Comparison of ENCODE assay signal across 8 cellular contexts in the genomic region with DNA sequence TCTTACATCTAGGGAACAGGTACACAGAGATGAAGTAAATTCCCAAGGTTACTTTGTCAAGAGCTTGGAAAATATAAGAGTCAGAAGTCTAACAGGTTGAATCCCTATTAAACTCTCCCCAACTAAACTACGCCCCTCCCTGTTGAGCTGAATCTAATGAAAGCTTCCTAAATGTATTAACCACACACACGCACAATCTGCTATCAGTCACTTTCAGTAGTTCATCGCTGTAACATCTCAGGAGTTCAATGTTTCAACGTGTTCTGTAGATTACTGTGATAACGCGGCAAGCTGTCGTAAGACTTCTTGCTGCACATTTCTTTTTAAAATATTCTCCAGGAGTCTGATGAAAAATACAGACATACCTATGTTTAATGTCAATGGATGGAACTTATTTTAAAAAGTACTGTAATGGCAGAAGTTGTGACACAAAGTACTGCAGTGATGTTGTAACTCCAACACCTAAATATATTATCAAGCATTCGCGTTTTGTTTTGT. TPM values are rescaled to one million over a fixed set of nuclear protein-coding genes. Genes with fewer than 3 reads are reported as not detected.
DNase-seq lines count a peak whose midpoint lies in the region; ATAC-seq and TF ChIP-seq lines count a peak whose summit lies in the region.

No MANE protein-coding gene starts in this region.

- peaks cover 18 to 42% (median 29%) of the 10 kb centered on the region in 4 donors for H3K4me1 Mint-ChIP-seq in CD4-positive, alpha-beta memory T cell
- H3K4me1 Mint-ChIP-seq in activated T-helper 17 cell treated with anti-CD3 and anti-CD28 coated beads, Interleukin-2, amount 50 U/mL, for 72 hours, result peaks cover 17% of the 10 kb centered on the region

- H3K9ac ChIP-seq in HUES48 (ENCODE audit: low read depth, low read length), result peak overlapping the region; percentile 41

- peak; percentile 13 for ATAC-seq in activated T-helper 17 cell treated with anti-CD3 and anti-CD28 coated beads, Interleukin-2, amount 50 U/mL, for 72 hours (replicated peaks)
- peak; percentile 9 for ATAC-seq in left lobe of liver
- no peak for ATAC-seq in GM18505 (IDR thresholded peaks at IDR 0.05; ENCODE audit: unreplicated experiment)

- peak overlapping the region; percentile 53 to 79 for H3K4me3 ChIP-seq in CD4-positive, alpha-beta memory T cell (ENCODE audit: low read length in 2 of 2)
- peak overlapping the region; percentile 53 for H3K4me3 ChIP-seq in HUES48 (ENCODE audit: low read depth, low read length)
- peak overlapping the region; percentile 32 to 97 (median 88) for H3K4me3 ChIP-seq in tibial nerve

- 60 to 61% methylated on average over 9 of the region's 9 CpGs for WGBS in tibial nerve, 2 donors

- H3K9me3 ChIP-seq in CD4-positive, alpha-beta memory T cell (ENCODE audit: control insufficient read depth in 1 of 2, low read length in 2 of 2), result no peaks in the 10 kb centered on the region
- H3K9me3 ChIP-seq in HUES48 (ENCODE audit: control insufficient read depth, insufficient read depth, low read length) (no peaks in the 10 kb centered on the region), tibial nerve (no peaks in the 10 kb centered on the region)

- H3K36me3 ChIP-seq in CD4-positive, alpha-beta memory T cell (ENCODE audit: insufficient read depth, low read length), result peaks cover 7% of the 10 kb centered on the region
- H3K36me3 ChIP-seq in HUES48 (ENCODE audit: control insufficient read depth, insufficient read depth, low read length), result peaks cover 28% of the 10 kb centered on the region
- peaks cover 0 to 8% (median 0%) of the 10 kb centered on the region in 3 donors for H3K36me3 ChIP-seq in tibial nerve

- H3K36me3 Mint-ChIP-seq in CD4-positive, alpha-beta memory T cell, result peaks cover 7 to 35% of the 10 kb centered on the region in 2 donors
- H3K36me3 Mint-ChIP-seq in activated T-helper 17 cell treated with anti-CD3 and anti-CD28 coated beads, Interleukin-2, amount 50 U/mL, for 72 hours (ENCODE audit: low read depth), result peaks cover 48% of the 10 kb centered on the region

- H3K4me3 Mint-ChIP-seq in CD4-positive, alpha-beta memory T cell, result peak overlapping the region; percentile 90 to 98 (median 96)
- peak overlapping the region; percentile 93 for H3K4me3 Mint-ChIP-seq in activated T-helper 17 cell treated with anti-CD3 and anti-CD28 coated beads, Interleukin-2, amount 50 U/mL, for 72 hours

- H3K4me1 ChIP-seq in CD4-positive, alpha-beta memory T cell (ENCODE audit: insufficient read depth, low read length), result peaks cover 34% of the 10 kb centered on the region
- H3K4me1 ChIP-seq in HUES48 (ENCODE audit: control insufficient read depth, insufficient read depth, low read length) (peaks cover 3% of the 10 kb centered on the region; the same call in 1 of the 2 replicates), tibial nerve (peaks cover 4 to 23% (median 13%) of the 10 kb centered on the region in 4 donors)

- intact Hi-C loops in CD4-positive, alpha-beta memory T cell (cut with micrococcal nuclease), result loop anchor here (1.0 to 5.0 kb wide), 5 partner anchors 26 to 1674 kb away; partner anchors contain the start of genes APAF1, DEPDC4, SCYL2 and TMPO

- H3K9me3 Mint-ChIP-seq in CD4-positive, alpha-beta memory T cell, result peaks cover 0 to 2% (median 0%) of the 10 kb centered on the region in 8 donors
- no peaks in the 10 kb centered on the region for H3K9me3 Mint-ChIP-seq in activated T-helper 17 cell treated with anti-CD3 and anti-CD28 coated beads, Interleukin-2, amount 50 U/mL, for 72 hours

- peak overlapping the region; percentile 91 to 99 (median 98) for H3K27ac Mint-ChIP-seq in CD4-positive, alpha-beta memory T cell
- peak overlapping the region; percentile 96 for H3K27ac Mint-ChIP-seq in activated T-helper 17 cell treated with anti-CD3 and anti-CD28 coated beads, Interleukin-2, amount 50 U/mL, for 72 hours

- TF ChIP-seq POLR2A in tibial nerve (IDR thresholded peaks at IDR 0.05) (no peak), GM18505 (IDR thresholded peaks at IDR 0.05; ENCODE audit: borderline replicate concordance, extremely low read depth, insufficient read depth, insufficient read length) (no peak)

- POLR2A ChIA-PET in CD4-positive, alpha-beta memory T cell (lab: Charles Lee; ENCODE audit: partially characterized antibody), result interaction anchor here (0.9 to 5.4 kb wide), 19 partner anchors 9 to 1675 kb away, joined by 3 to 74 read pairs (median 7); partner anchors contain the start of genes APAF1, IKBIP and TMPO

- no peak for TF ChIP-seq EP300 in tibial nerve (IDR thresholded peaks at IDR 0.05)

- no peaks in the 10 kb centered on the region for H3K27me3 ChIP-seq in CD4-positive, alpha-beta memory T cell (ENCODE audit: insufficient read depth, low read length)
- H3K27me3 ChIP-seq in HUES48 (ENCODE audit: control insufficient read depth, insufficient read depth, low read length) (no peaks in the 10 kb centered on the region), tibial nerve (no peaks in the 10 kb centered on the region)

- no peak for TF ChIP-seq CTCF in tibial nerve (IDR thresholded peaks at IDR 0.05)

- H3K27ac ChIP-seq in CD4-positive, alpha-beta memory T cell (ENCODE audit: low read depth, low read length), result peak overlapping the region; percentile 94
- peak overlapping the region; percentile 77 for H3K27ac ChIP-seq in HUES48 (ENCODE audit: low read depth, low read length)
- H3K27ac ChIP-seq in tibial nerve, result peak overlapping the region; percentile 97 to 98 (median 98)

- CTCF ChIA-PET in CD4-positive, alpha-beta memory T cell (lab: Charles Lee; ENCODE audit: partially characterized antibody), result interaction anchor here (0.7 to 8.2 kb wide), 9 partner anchors 11 to 77 kb away, joined by 3 to 51 read pairs (median 3); partner anchors contain the start of genes IKBIP and TMPO

- peak in 1 of 5 donors; percentile 47 for DNase-seq in CD4-positive, alpha-beta memory T cell
- DNase-seq in left lobe of liver (ENCODE audit: low spot score) (no peak), tibial nerve (ENCODE audit: low spot score in 2 of 2) (no peak), SKM-1 treated with dmso at 0.1 percent for 144 hours (lab: John Stamatoyannopoulos, UW; ENCODE audit: unreplicated experiment) (no peak)
- no peak for DNase-seq in stimulated activated CD4-positive, alpha-beta T cell treated with anti-CD3 and anti-CD28 coated beads, Interleukin-12 subunit alpha, Interleukin-12 subunit beta, amount 100 ng/mL, for 4 hours

- H3K27me3 Mint-ChIP-seq in CD4-positive, alpha-beta memory T cell, result no peaks in the 10 kb centered on the region
- no peaks in the 10 kb centered on the region for H3K27me3 Mint-ChIP-seq in activated T-helper 17 cell treated with anti-CD3 and anti-CD28 coated beads, Interleukin-2, amount 50 U/mL, for 72 hours

RNA-seq across cellular contexts. Expression of gene SLC25A3, which starts 0.6 kb away (rescaled TPM):
- total RNA-seq in CD4-positive, alpha-beta memory T cell, result 100 to 1,000 TPM; 213 to 227 TPM
- 100 to 1,000 TPM; 297 to 304 TPM for polyA plus RNA-seq in CD4-positive, alpha-beta memory T cell
- 100 to 1,000 TPM; 367 to 563 TPM for total RNA-seq in activated T-helper 17 cell treated with anti-CD3 and anti-CD28 coated beads, Interleukin-2, amount 50 U/mL, for 72 hours
- 286 TPM for total RNA-seq in left lobe of liver
- total RNA-seq in tibial nerve, result 100 to 1,000 TPM; 271 to 309 (median 298) TPM

RNA-seq across cellular contexts. Expression of gene IKBIP, which starts 51.7 kb away (rescaled TPM):
- 1 to 10 TPM; 7.7 to 8.2 TPM for total RNA-seq in CD4-positive, alpha-beta memory T cell
- 1 to 10 TPM; 6.5 to 7.4 TPM for polyA plus RNA-seq in CD4-positive, alpha-beta memory T cell
- total RNA-seq in activated T-helper 17 cell treated with anti-CD3 and anti-CD28 coated beads, Interleukin-2, amount 50 U/mL, for 72 hours, result 10 to 100 TPM; 28.6 to 36.5 TPM
- total RNA-seq in left lobe of liver (2.6 TPM), tibial nerve (10 to 100 TPM in 3 of 4 donors, 1 to 10 TPM in 1; 8.7 to 17.7 (median 11.7) TPM)

RNA-seq across cellular contexts. Expression of gene APAF1, which starts 52.2 kb away (rescaled TPM):
- total RNA-seq in CD4-positive, alpha-beta memory T cell, result 10 to 100 TPM; 30.8 to 32.2 TPM
- polyA plus RNA-seq in CD4-positive, alpha-beta memory T cell, result 1 to 10 TPM; 5.3 to 9.3 TPM
- total RNA-seq in activated T-helper 17 cell treated with anti-CD3 and anti-CD28 coated beads, Interleukin-2, amount 50 U/mL, for 72 hours, result 10 to 100 TPM; 32.7 to 36.4 TPM
- 5.3 TPM for total RNA-seq in left lobe of liver
- 10 to 100 TPM; 12.1 to 18.1 (median 15.5) TPM for total RNA-seq in tibial nerve
